ENCODE assay signal across 8 cellular contexts in genomic region chr5:64766934-64767333, GRCh38. TPM values are rescaled to one million over a fixed set of nuclear protein-coding genes. Genes with fewer than 3 reads are reported as not detected.
DNase-seq lines count a peak whose midpoint lies in the region; ATAC-seq and TF ChIP-seq lines count a peak whose summit lies in the region.

No MANE protein-coding gene starts in this region.

- no peaks in the 10 kb centered on the region for H3K27me3 ChIP-seq in heart right ventricle
- no peaks in the 10 kb centered on the region for H3K27me3 ChIP-seq in left lung
- H3K27me3 ChIP-seq in vagina = no peaks in the 10 kb centered on the region

- H3K9me3 ChIP-seq in heart right ventricle = no peaks in the 10 kb centered on the region
- H3K9me3 ChIP-seq in left lung = no peaks in the 10 kb centered on the region
- no peaks in the 10 kb centered on the region for H3K9me3 ChIP-seq in vagina

- DNase-seq in heart right ventricle = no peak
- DNase-seq in left cardiac atrium = no peak
- DNase-seq in activated T-helper 2 cell treated with anti-CD3 and anti-CD28 coated beads, Interferon-gamma antibody, Interleukin-2, Interleukin-4, amounts not matched to agents 10 μg/mL and 5 μg/mL and 100 μg/mL, durations not matched to agents 14 hours and 24 hours and 36 hours (ENCODE audit: low spot score) = no peak
- DNase-seq in left lung = no peak
- no peak for DNase-seq in vagina (ENCODE audit: extremely low spot score in 2 of 2)
- no peak for DNase-seq in NK-92 (lab: John Stamatoyannopoulos, UW; ENCODE audit: unreplicated experiment)
- DNase-seq in cerebellar nuclear complex (lab: John Stamatoyannopoulos, UW) = no peak
- no peak for DNase-seq in T-helper 9 cell

- peaks cover 8 to 66% (median 37%) of the 10 kb centered on the region in 9 donors for H3K4me1 ChIP-seq in heart right ventricle
- peaks cover 22 to 41% of the 10 kb centered on the region in 2 donors for H3K4me1 ChIP-seq in left lung
- peaks cover 53% of the 10 kb centered on the region for H3K4me1 ChIP-seq in vagina

- intact Hi-C loops in heart right ventricle (cut with DNase I) (loop anchor here in 1 of 10 donors (5.0 kb wide), 1 partner anchor 1665 kb away; no protein-coding TSS in a partner anchor), left cardiac atrium (cut with DNase I) (no loop called here), left lung (cut with DNase I) (no loop called here), vagina (cut with DNase I) (no loop called here)
- intact Hi-C loops in activated T-helper 2 cell treated with anti-CD3 and anti-CD28 coated beads, Interferon-gamma antibody, Interleukin-2, Interleukin-4, amounts not matched to agents 10 μg/mL and 5 μg/mL and 100 μg/mL, durations not matched to agents 14 hours and 24 hours and 36 hours (cut with micrococcal nuclease) = loop anchor here (5.0 kb wide), 2 partner anchors 715 to 795 kb away; partner anchors contain the start of genes ADAMTS6, CENPK and PPWD1

- no peaks in the 10 kb centered on the region for H3K9me3 Mint-ChIP-seq in activated T-helper 2 cell treated with anti-CD3 and anti-CD28 coated beads, Interferon-gamma antibody, Interleukin-2, Interleukin-4, amounts not matched to agents 10 μg/mL and 5 μg/mL and 100 μg/mL, durations not matched to agents 14 hours and 24 hours and 36 hours

- WGBS in heart right ventricle, 2 donors = 65 to 81% methylated on average over 2 of the region's 2 CpGs

- H3K4me3 ChIP-seq in heart right ventricle = peak overlapping the region in 8 of 10 donors; percentile 70 to 97 (median 82)
- peak overlapping the region; percentile 84 to 89 for H3K4me3 ChIP-seq in left lung
- peak overlapping the region; percentile 63 to 70 for H3K4me3 ChIP-seq in vagina

- ATAC-seq in heart right ventricle = no peak
- ATAC-seq in left cardiac atrium = no peak
- ATAC-seq in left lung = no peak

- H3K36me3 ChIP-seq in heart right ventricle = peaks cover 0 to 34% (median 0%) of the 10 kb centered on the region in 9 donors
- peaks cover 0 to 19% of the 10 kb centered on the region in 2 donors for H3K36me3 ChIP-seq in left lung
- H3K36me3 ChIP-seq in vagina = no peaks in the 10 kb centered on the region

- H3K4me3 Mint-ChIP-seq in activated T-helper 2 cell treated with anti-CD3 and anti-CD28 coated beads, Interferon-gamma antibody, Interleukin-2, Interleukin-4, amounts not matched to agents 10 μg/mL and 5 μg/mL and 100 μg/mL, durations not matched to agents 14 hours and 24 hours and 36 hours (ENCODE audit: low read depth) = peak overlapping the region; percentile 98

- H3K27ac ChIP-seq in heart right ventricle = peak overlapping the region in 1 of 10 donors; percentile 96
- H3K27ac ChIP-seq in left lung = peak overlapping the region in 1 of 2 donors; percentile 90
- no peak overlapping the region for H3K27ac ChIP-seq in vagina

- no peak for TF ChIP-seq POLR2A in vagina (IDR thresholded peaks at IDR 0.05)

- peaks cover 40% of the 10 kb centered on the region for H3K4me1 Mint-ChIP-seq in activated T-helper 2 cell treated with anti-CD3 and anti-CD28 coated beads, Interferon-gamma antibody, Interleukin-2, Interleukin-4, amounts not matched to agents 10 μg/mL and 5 μg/mL and 100 μg/mL, durations not matched to agents 14 hours and 24 hours and 36 hours (ENCODE audit: low read depth)

- peaks cover 22% of the 10 kb centered on the region for H3K36me3 Mint-ChIP-seq in activated T-helper 2 cell treated with anti-CD3 and anti-CD28 coated beads, Interferon-gamma antibody, Interleukin-2, Interleukin-4, amounts not matched to agents 10 μg/mL and 5 μg/mL and 100 μg/mL, durations not matched to agents 14 hours and 24 hours and 36 hours (ENCODE audit: low read depth)

- TF ChIP-seq CTCF in heart right ventricle (IDR thresholded peaks at IDR 0.05) (no peak), left lung (IDR thresholded peaks at IDR 0.05) (no peak), vagina (IDR thresholded peaks at IDR 0.05) (no peak)

- H3K27me3 Mint-ChIP-seq in activated T-helper 2 cell treated with anti-CD3 and anti-CD28 coated beads, Interferon-gamma antibody, Interleukin-2, Interleukin-4, amounts not matched to agents 10 μg/mL and 5 μg/mL and 100 μg/mL, durations not matched to agents 14 hours and 24 hours and 36 hours (ENCODE audit: low read depth) = no peaks in the 10 kb centered on the region

- no peak overlapping the region for H3K27ac Mint-ChIP-seq in activated T-helper 2 cell treated with anti-CD3 and anti-CD28 coated beads, Interferon-gamma antibody, Interleukin-2, Interleukin-4, amounts not matched to agents 10 μg/mL and 5 μg/mL and 100 μg/mL, durations not matched to agents 14 hours and 24 hours and 36 hours

RNA-seq across cellular contexts. Expression of gene SREK1IP1, which starts 1.6 kb away (rescaled TPM):
- total RNA-seq in heart right ventricle = 10 to 100 TPM in 9 of 10 donors, 1 to 10 TPM in 1; 8.0 to 17.3 (median 12.5) TPM
- polyA plus RNA-seq in heart right ventricle = 10 to 100 TPM in 1 of 2 donors, 1 to 10 TPM in 1; 5.5 to 25.9 TPM
- 10 to 100 TPM; 12.7 to 12.9 TPM for total RNA-seq in left cardiac atrium
- total RNA-seq in activated T-helper 2 cell treated with anti-CD3 and anti-CD28 coated beads, Interferon-gamma antibody, Interleukin-2, Interleukin-4, amounts not matched to agents 10 μg/mL and 5 μg/mL and 100 μg/mL, durations not matched to agents 14 hours and 24 hours and 36 hours = 30.9 and 32.9 TPM in 2 replicates
- 10 to 100 TPM; 17.1 to 18.2 TPM for total RNA-seq in left lung
- 6.6 TPM for total RNA-seq in vagina

RNA-seq across cellular contexts. Expression of gene CWC27, which starts 1.8 kb away (rescaled TPM):
- 10 to 100 TPM; 19.3 to 32.1 (median 23.5) TPM for total RNA-seq in heart right ventricle
- 10 to 100 TPM; 18.7 to 25.2 TPM for polyA plus RNA-seq in heart right ventricle
- total RNA-seq in left cardiac atrium = 10 to 100 TPM; 20.2 to 22.3 TPM
- total RNA-seq in activated T-helper 2 cell treated with anti-CD3 and anti-CD28 coated beads, Interferon-gamma antibody, Interleukin-2, Interleukin-4, amounts not matched to agents 10 μg/mL and 5 μg/mL and 100 μg/mL, durations not matched to agents 14 hours and 24 hours and 36 hours = 30.3 and 32.9 TPM in 2 replicates
- 10 to 100 TPM; 14.3 to 16.4 TPM for total RNA-seq in left lung
- total RNA-seq in vagina = 19.2 TPM
